In the genomic region with DNA sequence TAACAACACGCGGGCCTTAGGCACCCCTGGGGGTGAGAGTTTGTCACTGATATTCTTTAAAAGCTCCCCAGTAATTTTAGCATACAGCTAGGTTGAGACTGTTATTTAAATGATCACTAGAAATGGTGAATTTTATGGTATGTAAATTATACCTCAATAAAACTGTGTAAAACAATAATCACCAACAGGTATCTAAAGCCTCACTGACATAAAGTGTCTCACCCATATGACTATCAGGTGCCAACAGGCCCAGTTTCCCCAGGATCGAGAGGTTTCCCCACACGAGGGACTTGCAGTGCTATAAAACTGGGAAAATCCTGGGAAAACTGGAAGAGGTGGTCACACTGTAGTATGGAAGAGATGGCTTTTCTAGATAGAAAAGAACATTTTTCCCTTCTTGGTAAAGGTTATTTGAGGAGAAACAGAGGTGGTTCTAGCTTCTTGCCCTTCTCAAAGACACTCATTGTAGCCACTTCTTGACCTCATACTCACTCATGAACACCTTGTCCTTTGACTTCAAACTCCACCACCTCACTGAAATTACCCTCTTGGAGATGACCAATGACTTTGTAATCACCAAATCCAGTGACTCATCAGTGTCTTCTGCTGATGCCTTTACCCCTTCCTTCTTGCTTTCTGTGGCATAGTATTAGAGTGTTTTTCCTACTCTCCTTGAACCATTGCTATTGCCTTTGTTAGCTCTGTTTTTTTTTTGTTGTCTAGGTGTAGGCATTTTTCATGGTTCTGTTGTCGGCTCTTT, we compare ENCODE assay signal across 1 cellular context.
TF ChIP-seq lines count a peak whose summit lies in the region.

No MANE protein-coding gene starts in this region.

TF ChIP-seq in WTC11, 78 proteins besides CTCF, POLR2A, EP300 and RAD21 (continued from another document):
- TF ChIP-seq ERG (CRISPR knock-in tag; IDR thresholded peaks at IDR 0.05) (no peak), TCF7 (CRISPR knock-in tag; IDR thresholded peaks at IDR 0.05; ENCODE audit: low read depth) (no peak), CREM (CRISPR knock-in tag; IDR thresholded peaks at IDR 0.05) (no peak), ZNF138 (CRISPR knock-in tag; conservative IDR thresholded peaks at IDR 0.05) (no peak), SMAD4 (CRISPR knock-in tag; IDR thresholded peaks at IDR 0.05) (no peak), HMGA2 (CRISPR knock-in tag; IDR thresholded peaks at IDR 0.05) (no peak), NFE2L1 (CRISPR knock-in tag; IDR thresholded peaks at IDR 0.05) (no peak), HMGXB4 (CRISPR knock-in tag; IDR thresholded peaks at IDR 0.05) (no peak), KAT7 (CRISPR knock-in tag; IDR thresholded peaks at IDR 0.05; ENCODE audit: borderline replicate concordance) (no peak), JAZF1 (CRISPR knock-in tag; IDR thresholded peaks at IDR 0.05) (no peak)
- TF ChIP-seq, protein P1, sequence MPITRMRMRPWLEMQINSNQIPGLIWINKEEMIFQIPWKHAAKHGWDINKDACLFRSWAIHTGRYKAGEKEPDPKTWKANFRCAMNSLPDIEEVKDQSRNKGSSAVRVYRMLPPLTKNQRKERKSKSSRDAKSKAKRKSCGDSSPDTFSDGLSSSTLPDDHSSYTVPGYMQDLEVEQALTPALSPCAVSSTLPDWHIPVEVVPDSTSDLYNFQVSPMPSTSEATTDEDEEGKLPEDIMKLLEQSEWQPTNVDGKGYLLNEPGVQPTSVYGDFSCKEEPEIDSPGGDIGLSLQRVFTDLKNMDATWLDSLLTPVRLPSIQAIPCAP (CRISPR knock-in tag; IDR thresholded peaks at IDR 0.05): no peak
